29 cellular contexts compared by ENCODE assay signal in genomic region chr11:7830740-7831139, GRCh38. TPM values are rescaled to one million over a fixed set of nuclear protein-coding genes. Genes with fewer than 3 reads are reported as not detected.
"Had no signal": no experiment of that assay in that cellular context is flagged by ENCODE, and none has a peak within 500 bp of the region (broad histone marks: within the 10 kb centered on the region; RNA-seq: fewer than 3 reads in every experiment).

Gene OR5P3 (minus strand): TSS chr11:7830840.

- H3K27me3 Mint-ChIP-seq: stimulated activated memory B cell treated with anti-CD40 and anti-IgM and Interleukin-4, amounts not matched to agents 10 μg/mL and 1 μg/mL and 100 μg/mL, for 72 hours; stimulated activated naive CD8-positive, alpha-beta T cell treated with anti-CD3 and anti-CD28 coated beads, Interleukin-15, Interleukin-2, amounts not matched to agents 100 ng/mL and 50 ng/mL, for 24 hours; type B pancreatic cell had no signal

- H3K4me3 Mint-ChIP-seq: stimulated activated effector memory CD8-positive, alpha-beta T cell treated with anti-CD3 and anti-CD28 coated beads, Interleukin-12 subunit alpha, Interleukin-12 subunit beta, amount 100 ng/mL, for 72 hours; stimulated activated memory B cell treated with anti-CD40 and anti-IgM and Interleukin-4, amounts not matched to agents 10 μg/mL and 1 μg/mL and 100 μg/mL, for 72 hours; stimulated activated naive B cell treated with anti-CD40 and anti-IgM and Interleukin-4, amounts not matched to agents 10 μg/mL and 1 μg/mL and 100 μg/mL, for 72 hours; stimulated activated naive CD8-positive, alpha-beta T cell treated with anti-CD3 and anti-CD28 coated beads, Interleukin-15, amount 100 ng/mL, for 72 hours; stimulated activated naive CD8-positive, alpha-beta T cell treated with anti-CD3 and anti-CD28 coated beads, Interleukin-15, Interleukin-2, amounts not matched to agents 100 ng/mL and 50 ng/mL, for 24 hours; type B pancreatic cell had no signal

- H3K4me1 ChIP-seq: stomach, suprapubic skin, testis, thyroid gland, tibial artery, tibial nerve, transverse colon, upper lobe of left lung, upper lobe of right lung, uterus, vagina had no signal

- ATAC-seq: stimulated activated effector memory CD8-positive, alpha-beta T cell treated with anti-CD3 and anti-CD28 coated beads, Interleukin-12 subunit alpha, Interleukin-12 subunit beta, amount 100 ng/mL, for 72 hours; stimulated activated memory B cell treated with anti-CD40 and anti-IgM and Interleukin-4, amounts not matched to agents 10 μg/mL and 1 μg/mL and 100 μg/mL, for 72 hours; stimulated activated naive B cell treated with anti-CD40 and anti-IgM and Interleukin-4, amounts not matched to agents 10 μg/mL and 1 μg/mL and 100 μg/mL, for 72 hours; stimulated activated naive CD8-positive, alpha-beta T cell treated with anti-CD3 and anti-CD28 coated beads, Interleukin-15, amount 100 ng/mL, for 72 hours; stimulated activated naive CD8-positive, alpha-beta T cell treated with anti-CD3 and anti-CD28 coated beads, Interleukin-15, Interleukin-2, amounts not matched to agents 100 U/mL and 50 U/mL, for 24 hours; upper lobe of right lung had no signal

- H3K36me3 ChIP-seq: stomach, suprapubic skin, thoracic aorta, thyroid gland, tibial artery, tibial nerve, transverse colon, upper lobe of left lung, upper lobe of right lung, uterus, vagina had no signal

- H3K9me3 Mint-ChIP-seq: stimulated activated effector memory CD8-positive, alpha-beta T cell treated with anti-CD3 and anti-CD28 coated beads, Interleukin-12 subunit alpha, Interleukin-12 subunit beta, amount 100 ng/mL, for 72 hours; stimulated activated memory B cell treated with anti-CD40 and anti-IgM and Interleukin-4, amounts not matched to agents 10 μg/mL and 1 μg/mL and 100 μg/mL, for 72 hours; stimulated activated naive CD8-positive, alpha-beta T cell treated with anti-CD3 and anti-CD28 coated beads, Interleukin-15, Interleukin-2, amounts not matched to agents 100 ng/mL and 50 ng/mL, for 24 hours; type B pancreatic cell had no signal

- H3K9me3 ChIP-seq: stomach, suprapubic skin, testis, thoracic aorta, thyroid gland, tibial artery, tibial nerve, transverse colon, upper lobe of left lung, upper lobe of right lung, uterus, vagina had no signal

- H3K27me3 ChIP-seq: stomach, suprapubic skin, testis, thyroid gland, tibial artery, tibial nerve, transverse colon, upper lobe of left lung, upper lobe of right lung, uterus, vagina had no signal

- H3K36me3 Mint-ChIP-seq: stimulated activated effector memory CD8-positive, alpha-beta T cell treated with anti-CD3 and anti-CD28 coated beads, Interleukin-12 subunit alpha, Interleukin-12 subunit beta, amount 100 ng/mL, for 72 hours; stimulated activated memory B cell treated with anti-CD40 and anti-IgM and Interleukin-4, amounts not matched to agents 10 μg/mL and 1 μg/mL and 100 μg/mL, for 72 hours; stimulated activated naive B cell treated with anti-CD40 and anti-IgM and Interleukin-4, amounts not matched to agents 10 μg/mL and 1 μg/mL and 100 μg/mL, for 72 hours; type B pancreatic cell had no signal

- H3K27ac ChIP-seq: stomach, suprapubic skin, testis, thoracic aorta, thyroid gland, tibial artery, tibial nerve, transverse colon, upper lobe of left lung, upper lobe of right lung, uterus, vagina had no signal

- H3K27ac Mint-ChIP-seq: stimulated activated effector memory CD8-positive, alpha-beta T cell treated with anti-CD3 and anti-CD28 coated beads, Interleukin-12 subunit alpha, Interleukin-12 subunit beta, amount 100 ng/mL, for 72 hours; stimulated activated memory B cell treated with anti-CD40 and anti-IgM and Interleukin-4, amounts not matched to agents 10 μg/mL and 1 μg/mL and 100 μg/mL, for 72 hours; stimulated activated naive B cell treated with anti-CD40 and anti-IgM and Interleukin-4, amounts not matched to agents 10 μg/mL and 1 μg/mL and 100 μg/mL, for 72 hours; stimulated activated naive CD8-positive, alpha-beta T cell treated with anti-CD3 and anti-CD28 coated beads, Interleukin-15, amount 100 ng/mL, for 72 hours; stimulated activated naive CD8-positive, alpha-beta T cell treated with anti-CD3 and anti-CD28 coated beads, Interleukin-15, Interleukin-2, amounts not matched to agents 100 ng/mL and 50 ng/mL, for 24 hours; type B pancreatic cell had no signal

- H3K4me1 Mint-ChIP-seq: stimulated activated effector memory CD8-positive, alpha-beta T cell treated with anti-CD3 and anti-CD28 coated beads, Interleukin-12 subunit alpha, Interleukin-12 subunit beta, amount 100 ng/mL, for 72 hours; stimulated activated memory B cell treated with anti-CD40 and anti-IgM and Interleukin-4, amounts not matched to agents 10 μg/mL and 1 μg/mL and 100 μg/mL, for 72 hours; stimulated activated naive B cell treated with anti-CD40 and anti-IgM and Interleukin-4, amounts not matched to agents 10 μg/mL and 1 μg/mL and 100 μg/mL, for 72 hours; stimulated activated naive CD8-positive, alpha-beta T cell treated with anti-CD3 and anti-CD28 coated beads, Interleukin-15, amount 100 ng/mL, for 72 hours had no signal

- H3K4me3 ChIP-seq: stomach, suprapubic skin, testis, thoracic aorta, thyroid gland, tibial artery, tibial nerve, transverse colon, upper lobe of left lung, upper lobe of right lung, uterus, vagina had no signal

- DNase-seq: stimulated activated CD4-positive, alpha-beta T cell treated with anti-CD3 and anti-CD28 coated beads, Interleukin-2, amount 100 ng/mL, for 48 hours; stimulated activated CD4-positive, alpha-beta T cell treated with anti-CD3 and anti-CD28 coated beads, Interleukin-4, amount 100 ng/mL, for 1 hour; stimulated activated CD4-positive, alpha-beta T cell treated with anti-CD3 and anti-CD28 coated beads, Interleukin-4, amount 100 ng/mL, for 24 hours; stimulated activated CD4-positive, alpha-beta T cell treated with anti-CD3 and anti-CD28 coated beads, Interleukin-4, amount 100 ng/mL, for 4 hours; stimulated activated CD8-positive, alpha-beta memory T cell treated with anti-CD3 and anti-CD28 coated beads, Interleukin-4, amount 100 ng/mL, for 48 hours; stimulated activated naive B cell treated with anti-CD40 and anti-IgM and Interleukin-4, amounts not matched to agents 10 μg/mL and 1 μg/mL and 100 μg/mL, for 72 hours; stimulated activated naive CD4-positive, alpha-beta T cell; stimulated activated naive CD4-positive, alpha-beta T cell treated with Interleukin-2 at 50 U/mL for 16 hours; stimulated activated naive CD8-positive, alpha-beta T cell treated with anti-CD3 and anti-CD28 coated beads, Interleukin-15, amount 100 ng/mL, for 72 hours; stimulated activated naive CD8-positive, alpha-beta T cell treated with anti-CD3 and anti-CD28 coated beads, Interleukin-15, Interleukin-2, amounts not matched to agents 100 U/mL and 50 U/mL, for 24 hours; stomach; substantia nigra; testis; thyroid gland; tibial artery; transverse colon; upper lobe of left lung; upper lobe of right lung; uterus had no signal

RNA-seq across cellular contexts. Expression of gene OR5P3, which starts in this region (rescaled TPM):
- total RNA-seq: subcutaneous adipose tissue, temporal lobe, thyroid gland, tibial nerve, transverse colon, uterus had no signal
